In genomic region chr1:45687014-45687752, GRCh38 we compare ENCODE assay signal across 1 cellular context.
TF ChIP-seq lines count a peak whose summit lies in the region.

No MANE protein-coding gene starts in this region.

TF ChIP-seq in GM12878, 131 proteins besides CTCF, POLR2A, EP300 and RAD21 (continued from another document and continues in another):
- TF ChIP-seq NKRF (conservative IDR thresholded peaks at IDR 0.05) = no peak
- TF ChIP-seq HCFC1 (IDR thresholded peaks at IDR 0.05; ENCODE audit: low read length) = peak; percentile 99
- TF ChIP-seq TCF3 (IDR thresholded peaks at IDR 0.05; ENCODE audit: borderline replicate concordance, insufficient read depth, low read depth, low read length) = peak; percentile 68; the same call in 1 of the 2 replicates
- no peak for TF ChIP-seq MEF2B (IDR thresholded peaks at IDR 0.05; ENCODE audit: partially characterized antibody, poor library complexity, severe bottlenecking)
- peak; percentile 81 for TF ChIP-seq ZSCAN29 (IDR thresholded peaks at IDR 0.05)
- peak; percentile 97 for TF ChIP-seq PML (IDR thresholded peaks at IDR 0.05; ENCODE audit: low read length)
- TF ChIP-seq CBX3 (IDR thresholded peaks at IDR 0.05; ENCODE audit: borderline replicate concordance, low read depth) = no peak
- TF ChIP-seq JUND (IDR thresholded peaks at IDR 0.05; ENCODE audit: low read depth, low read length) = no peak
- TF ChIP-seq FOXK2 (IDR thresholded peaks at IDR 0.05) = no peak
- TF ChIP-seq KLF5 (IDR thresholded peaks at IDR 0.05; ENCODE audit: partially characterized antibody) = peak; percentile 31
- no peak for TF ChIP-seq LARP7 (IDR thresholded peaks at IDR 0.05)
- peak; percentile 17; the same call in 1 of the 2 replicates for TF ChIP-seq EED (IDR thresholded peaks at IDR 0.05; ENCODE audit: low read depth)
- TF ChIP-seq MTA2 (IDR thresholded peaks at IDR 0.05; ENCODE audit: low read depth) = no peak
- peak; percentile 58; the same call in 1 of the 2 replicates for TF ChIP-seq BACH1 (IDR thresholded peaks at IDR 0.05; ENCODE audit: borderline replicate concordance)
- TF ChIP-seq BMI1 (IDR thresholded peaks at IDR 0.05; ENCODE audit: borderline replicate concordance) = no peak
- peak in 1 of 2 experiments; percentile 50; a peak in 1 of 4 replicates for TF ChIP-seq ETV6 (conservative IDR thresholded peaks at IDR 0.05 in 1 of 2, IDR thresholded peaks at IDR 0.05 in 1 of 2; ENCODE audit: borderline replicate concordance in 1 of 2, low read depth in 1 of 2)
- no peak for TF ChIP-seq CUX1 (IDR thresholded peaks at IDR 0.05; ENCODE audit: insufficient replicate concordance, low read depth, low read length)
- 0 out of 2 replicates have a peak, but pooled peaks have one; percentile 12 for TF ChIP-seq WRNIP1 (IDR thresholded peaks at IDR 0.05; ENCODE audit: borderline replicate concordance, low read depth, low read length)
- no peak for TF ChIP-seq MEF2A (IDR thresholded peaks at IDR 0.05; ENCODE audit: insufficient read depth, low read depth, low read length)
- peak; percentile 85 for TF ChIP-seq SREBF1 (IDR thresholded peaks at IDR 0.05; ENCODE audit: low read length)
- no peak for TF ChIP-seq FOS (IDR thresholded peaks at IDR 0.05; ENCODE audit: borderline replicate concordance, extremely low read depth, insufficient read length)
- no peak for TF ChIP-seq CEBPZ (IDR thresholded peaks at IDR 0.05; ENCODE audit: low read depth, low read length)
- TF ChIP-seq RAD51 (IDR thresholded peaks at IDR 0.05) = no peak
- TF ChIP-seq ASH2L (IDR thresholded peaks at IDR 0.05; ENCODE audit: borderline replicate concordance, low read depth) = no peak
- no peak for TF ChIP-seq RBBP5 (conservative IDR thresholded peaks at IDR 0.05)
- TF ChIP-seq RELA (IDR thresholded peaks at IDR 0.05; ENCODE audit: borderline replicate concordance, partially characterized antibody) = peak; percentile 48
- TF ChIP-seq ATF7 (IDR thresholded peaks at IDR 0.05; ENCODE audit: low read depth) = 0 out of 2 replicates have a peak, but pooled peaks have one; percentile 20
- TF ChIP-seq CREB1 (IDR thresholded peaks at IDR 0.05; ENCODE audit: low read depth) = peak; percentile 93
- TF ChIP-seq SKIL (IDR thresholded peaks at IDR 0.05; ENCODE audit: low read depth, poor library complexity, severe bottlenecking) = peak; percentile 20
- TF ChIP-seq ELK1 (IDR thresholded peaks at IDR 0.05; ENCODE audit: low read depth, low read length) = peak; percentile 68
- TF ChIP-seq NR2F1 (conservative IDR thresholded peaks at IDR 0.05) = no peak; the same call in 1 of the 2 replicates
- no peak for TF ChIP-seq USF2 (IDR thresholded peaks at IDR 0.05; ENCODE audit: borderline replicate concordance, low read depth, low read length)
- peak; percentile 92 for TF ChIP-seq YY1 (IDR thresholded peaks at IDR 0.05; ENCODE audit: low read depth, low read length)
- no peak for TF ChIP-seq HDAC2 (IDR thresholded peaks at IDR 0.05)
- TF ChIP-seq ATF3 (IDR thresholded peaks at IDR 0.05; ENCODE audit: borderline replicate concordance, extremely low read depth, low read depth, low read length) = 0 out of 2 replicates have a peak, but pooled peaks have one; percentile 24
- peak; percentile 80; the same call in 1 of the 2 replicates for TF ChIP-seq CHD2 (IDR thresholded peaks at IDR 0.05; ENCODE audit: borderline replicate concordance, low read depth, low read length)
- TF ChIP-seq IRF3 (IDR thresholded peaks at IDR 0.05) = no peak
- peak in 1 of 2 experiments; percentile 47; a peak in 2 of 3 replicates for TF ChIP-seq EGR1 (IDR thresholded peaks at IDR 0.05; ENCODE audit: borderline replicate concordance in 1 of 2, low read depth in 2 of 2, low read length in 2 of 2)
- TF ChIP-seq CBX5 (IDR thresholded peaks at IDR 0.05; ENCODE audit: low read depth) = 0 out of 2 replicates have a peak, but pooled peaks have one; percentile 42
- peak; percentile 17; the same call in 1 of the 2 replicates for TF ChIP-seq TCF12 (IDR thresholded peaks at IDR 0.05; ENCODE audit: low read depth, low read length)
- TF ChIP-seq CEBPB (IDR thresholded peaks at IDR 0.05; ENCODE audit: borderline replicate concordance in 1 of 2, low read depth in 2 of 2, low read length in 2 of 2) = 0 out of 4 replicates have a peak, but pooled peaks of 1 of the 2 experiments have one; percentile 29
- TF ChIP-seq GABPA (IDR thresholded peaks at IDR 0.05; ENCODE audit: low read depth) = peak; percentile 76
- TF ChIP-seq MYB (IDR thresholded peaks at IDR 0.05; ENCODE audit: borderline replicate concordance, low read depth, low read length) = no peak
- no peak for TF ChIP-seq ZNF217 (IDR thresholded peaks at IDR 0.05)
- TF ChIP-seq NR2C2 (IDR thresholded peaks at IDR 0.05; ENCODE audit: borderline replicate concordance, control insufficient read depth, insufficient read length, low read depth) = no peak
- TF ChIP-seq SRF (IDR thresholded peaks at IDR 0.05; ENCODE audit: low read depth in 2 of 2, low read length in 2 of 2) = peak in 1 of 2 experiments; percentile 42; a peak in 1 of 4 replicates
- no peak for TF ChIP-seq BCL11A (IDR thresholded peaks at IDR 0.05; ENCODE audit: low read depth, low read length)
- TF ChIP-seq ESRRA (IDR thresholded peaks at IDR 0.05; ENCODE audit: low read length) = peak; percentile 9; the same call in 1 of the 2 replicates
- no peak for TF ChIP-seq RUNX3 (IDR thresholded peaks at IDR 0.05; ENCODE audit: low read length)
- no peak for TF ChIP-seq MTA3 (IDR thresholded peaks at IDR 0.05; ENCODE audit: borderline replicate concordance, low read length)
- TF ChIP-seq MXI1 (IDR thresholded peaks at IDR 0.05; ENCODE audit: low read depth, low read length) = peak; percentile 72
- TF ChIP-seq MYC (IDR thresholded peaks at IDR 0.05; ENCODE audit: insufficient read depth, insufficient read length, insufficient replicate concordance, low read length, severe bottlenecking) = no peak
